Comparison of ENCODE assay signal across 9 cellular contexts in genomic region chr2:135664623-135665068, GRCh38.
DNase-seq lines count a peak whose midpoint lies in the region; ATAC-seq and TF ChIP-seq lines count a peak whose summit lies in the region.
"Had no signal": no experiment of that assay in that cellular context is flagged by ENCODE, and none has a peak within 500 bp of the region (broad histone marks: within the 10 kb centered on the region; RNA-seq: fewer than 3 reads in every experiment).

No MANE protein-coding gene starts in this region.

- H3K27me3 Mint-ChIP-seq in activated CD4-positive, alpha-beta memory T cell treated with anti-CD3 and anti-CD28 coated beads for 36 hours, result no peaks in the 10 kb centered on the region
- no peaks in the 10 kb centered on the region for H3K27me3 Mint-ChIP-seq in activated CD4-positive, alpha-beta memory T cell treated with anti-CD3 and anti-CD28 coated beads, Interleukin-2, amount 10 ng/mL, durations not matched to agents 7 days and 5 days

- POLR2A ChIA-PET in activated CD4-positive, alpha-beta memory T cell treated with anti-CD3 and anti-CD28 coated beads for 36 hours (lab: Charles Lee), result no interaction called here
- POLR2A ChIA-PET in activated CD4-positive, alpha-beta memory T cell treated with anti-CD3 and anti-CD28 coated beads, Interleukin-2, amount 10 ng/mL, durations not matched to agents 7 days and 5 days (lab: Charles Lee), result no interaction called here

- no peaks in the 10 kb centered on the region for H3K9me3 ChIP-seq in osteoblast (ENCODE audit: low read depth, low read length)
- no peaks in the 10 kb centered on the region for H3K9me3 ChIP-seq in ascending aorta
- H3K9me3 ChIP-seq: left ventricle myocardium inferior had no signal

- H3K36me3 Mint-ChIP-seq in activated CD4-positive, alpha-beta memory T cell treated with anti-CD3 and anti-CD28 coated beads for 36 hours, result peaks cover 36% of the 10 kb centered on the region
- H3K36me3 Mint-ChIP-seq in activated CD4-positive, alpha-beta memory T cell treated with anti-CD3 and anti-CD28 coated beads, Interleukin-2, amount 10 ng/mL, durations not matched to agents 7 days and 5 days (ENCODE audit: low read depth), result peaks cover 37% of the 10 kb centered on the region

- H3K36me3 ChIP-seq in osteoblast (ENCODE audit: insufficient read depth, low read length), result peaks cover 6% of the 10 kb centered on the region
- peaks cover 6 to 14% of the 10 kb centered on the region in 2 donors for H3K36me3 ChIP-seq in ascending aorta

- DNase-seq in activated CD4-positive, alpha-beta memory T cell treated with anti-CD3 and anti-CD28 coated beads for 36 hours, result no peak
- no peak for DNase-seq in activated CD4-positive, alpha-beta memory T cell treated with anti-CD3 and anti-CD28 coated beads, Interleukin-2, amount 10 ng/mL, durations not matched to agents 7 days and 5 days
- DNase-seq in NCI-H526 treated with DMSO at 0.1 percent for 48 hours (lab: John Stamatoyannopoulos, UW) (peak; percentile 38), osteoblast (ENCODE audit: insufficient read length, low spot score, missing footprints) (no peak), ascending aorta (ENCODE audit: low spot score in 2 of 2) (no peak), NCI-H1105 (lab: John Stamatoyannopoulos, UW) (no peak), UCSD-AML1 (lab: John Stamatoyannopoulos, UW; ENCODE audit: unreplicated experiment) (no peak)
- DNase-seq: left ventricle myocardium inferior had no signal

- peak overlapping the region; percentile 14 for H3K27ac Mint-ChIP-seq in activated CD4-positive, alpha-beta memory T cell treated with anti-CD3 and anti-CD28 coated beads for 36 hours
- H3K27ac Mint-ChIP-seq in activated CD4-positive, alpha-beta memory T cell treated with anti-CD3 and anti-CD28 coated beads, Interleukin-2, amount 10 ng/mL, durations not matched to agents 7 days and 5 days, result no peak overlapping the region

- H3K27me3 ChIP-seq in osteoblast (ENCODE audit: insufficient read depth, low read length) (no peaks in the 10 kb centered on the region), ascending aorta (no peaks in the 10 kb centered on the region)

- H3K4me3 ChIP-seq in osteoblast (ENCODE audit: insufficient read depth, low read length) (no peak overlapping the region), ascending aorta (no peak overlapping the region)
- H3K4me3 ChIP-seq: left ventricle myocardium inferior had no signal

- no peaks in the 10 kb centered on the region for H4K20me1 ChIP-seq in osteoblast (ENCODE audit: insufficient read depth, low read length)

- H2AFZ ChIP-seq in osteoblast (ENCODE audit: low read length), result no peak overlapping the region

- H3K79me2 ChIP-seq in osteoblast (ENCODE audit: insufficient read depth, low read length), result no peaks in the 10 kb centered on the region

- intact Hi-C loops in activated CD4-positive, alpha-beta memory T cell treated with anti-CD3 and anti-CD28 coated beads for 36 hours (cut with micrococcal nuclease), result loop anchor here (1.0 to 5.0 kb wide), 6 partner anchors 27 to 612 kb away; partner anchors contain the start of genes R3HDM1, RAB3GAP1, UBXN4 and ZRANB3
- intact Hi-C loops in ascending aorta (cut with DNase I), result no loop called here

- H3K4me1 ChIP-seq in osteoblast (ENCODE audit: insufficient read depth, low read length) (peaks cover 15% of the 10 kb centered on the region), ascending aorta (no peaks in the 10 kb centered on the region)

- no peak for TF ChIP-seq CTCF in osteoblast (IDR thresholded peaks at IDR 0.05; ENCODE audit: extremely low read depth, low read depth, low read length)
- TF ChIP-seq CTCF in ascending aorta (IDR thresholded peaks at IDR 0.05), result no peak

- CTCF ChIA-PET in activated CD4-positive, alpha-beta memory T cell treated with anti-CD3 and anti-CD28 coated beads for 36 hours (lab: Charles Lee), result interaction anchor here (2.0 kb wide), 1 partner anchor 45 kb away, joined by 7 read pairs; no protein-coding TSS in a partner anchor
- CTCF ChIA-PET in activated CD4-positive, alpha-beta memory T cell treated with anti-CD3 and anti-CD28 coated beads, Interleukin-2, amount 10 ng/mL, durations not matched to agents 7 days and 5 days (lab: Charles Lee), result interaction anchor here (0.5 to 1.3 kb wide), 2 partner anchors 157 to 659 kb away, joined by 3 read pairs; no protein-coding TSS in a partner anchor

- H3K4me3 Mint-ChIP-seq in activated CD4-positive, alpha-beta memory T cell treated with anti-CD3 and anti-CD28 coated beads for 36 hours, result no peak overlapping the region
- no peak overlapping the region for H3K4me3 Mint-ChIP-seq in activated CD4-positive, alpha-beta memory T cell treated with anti-CD3 and anti-CD28 coated beads, Interleukin-2, amount 10 ng/mL, durations not matched to agents 7 days and 5 days

- peak overlapping the region; percentile 38 for H3K27ac ChIP-seq in osteoblast (ENCODE audit: low read depth, low read length)
- no peak overlapping the region for H3K27ac ChIP-seq in ascending aorta
- H3K27ac ChIP-seq: left ventricle myocardium inferior had no signal

- H3K9me3 Mint-ChIP-seq in activated CD4-positive, alpha-beta memory T cell treated with anti-CD3 and anti-CD28 coated beads for 36 hours, result no peaks in the 10 kb centered on the region
- no peaks in the 10 kb centered on the region for H3K9me3 Mint-ChIP-seq in activated CD4-positive, alpha-beta memory T cell treated with anti-CD3 and anti-CD28 coated beads, Interleukin-2, amount 10 ng/mL, durations not matched to agents 7 days and 5 days

- peak overlapping the region; percentile 14 for H3K4me2 ChIP-seq in osteoblast (ENCODE audit: insufficient read depth, low read length)

- peak; percentile 91 for ATAC-seq in HG02623 (IDR thresholded peaks at IDR 0.05; ENCODE audit: unreplicated experiment)

- peaks cover 20% of the 10 kb centered on the region for H3K4me1 Mint-ChIP-seq in activated CD4-positive, alpha-beta memory T cell treated with anti-CD3 and anti-CD28 coated beads for 36 hours (ENCODE audit: low read depth)
- peaks cover 33% of the 10 kb centered on the region for H3K4me1 Mint-ChIP-seq in activated CD4-positive, alpha-beta memory T cell treated with anti-CD3 and anti-CD28 coated beads, Interleukin-2, amount 10 ng/mL, durations not matched to agents 7 days and 5 days
